In the genomic region with DNA sequence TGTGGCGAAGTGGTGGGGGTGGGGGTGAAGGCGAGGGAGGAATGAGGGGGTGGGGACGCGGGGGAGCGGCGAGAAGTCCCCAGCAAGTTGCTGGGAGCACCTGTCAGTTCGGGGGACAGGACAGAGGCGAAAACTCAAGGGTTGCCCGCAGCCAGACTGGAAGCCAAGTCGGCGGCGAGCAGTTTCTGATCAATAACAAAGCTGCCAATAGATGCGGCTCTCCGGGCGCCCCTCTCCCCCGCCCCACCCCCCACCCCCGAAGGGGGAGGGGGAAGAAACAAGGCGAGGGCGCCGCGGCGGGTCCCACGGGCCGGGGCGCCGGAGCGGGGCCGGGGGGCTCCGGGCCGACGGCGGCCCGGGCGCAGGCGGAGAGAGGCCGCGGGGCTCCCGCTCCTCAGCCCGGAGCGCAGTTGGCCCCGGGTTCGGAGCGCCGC, we compare ENCODE assay signal across 8 cellular contexts. TPM values are rescaled to one million over a fixed set of nuclear protein-coding genes. Genes with fewer than 3 reads are reported as not detected.
A peak's percentile ranks its signal among the peaks of the same experiment; 100 is the strongest.
DNase-seq lines count a peak whose midpoint lies in the region; ATAC-seq and TF ChIP-seq lines count a peak whose summit lies in the region.

No MANE protein-coding gene starts in this region.

- DNase-seq in CD8-positive, alpha-beta T cell: no peak
- no peak for DNase-seq in NCI-H2171 (lab: John Stamatoyannopoulos, UW)
- DNase-seq in pons (ENCODE audit: low spot score): no peak
- DNase-seq in CD4-positive, alpha-beta memory T cell: no peak

- peaks cover 11% of the 10 kb centered on the region for H3K27me3 ChIP-seq in CD8-positive, alpha-beta T cell (ENCODE audit: insufficient read depth, low read length)
- H3K27me3 ChIP-seq in HUES6 (ENCODE audit: control insufficient read depth, insufficient read depth, low read length) (peaks cover 18% of the 10 kb centered on the region), mucosa of rectum (ENCODE audit: control insufficient read depth in 2 of 2, insufficient read depth in 2 of 2, low read length in 2 of 2) (no peaks in the 10 kb centered on the region)
- peaks cover 9% of the 10 kb centered on the region for H3K27me3 ChIP-seq in CD4-positive, alpha-beta memory T cell (ENCODE audit: insufficient read depth, low read length)

- no peaks in the 10 kb centered on the region for H3K36me3 ChIP-seq in CD8-positive, alpha-beta T cell (ENCODE audit: insufficient read depth, low read length)
- H3K36me3 ChIP-seq in HUES6 (ENCODE audit: control insufficient read depth, insufficient read depth, low read length) (no peaks in the 10 kb centered on the region), mucosa of rectum (ENCODE audit: control insufficient read depth in 2 of 2, insufficient read depth in 2 of 2, low read length in 2 of 2) (no peaks in the 10 kb centered on the region)
- H3K36me3 ChIP-seq in CD4-positive, alpha-beta memory T cell (ENCODE audit: insufficient read depth, low read length): no peaks in the 10 kb centered on the region

- CTCF ChIA-PET in CD8-positive, alpha-beta T cell (lab: Charles Lee): no interaction called here
- CTCF ChIA-PET in CD4-positive, alpha-beta memory T cell (lab: Charles Lee; ENCODE audit: partially characterized antibody): no interaction called here

- intact Hi-C loops in CD8-positive, alpha-beta T cell (cut with DNase I, micrococcal nuclease): no loop called here
- intact Hi-C loops in dendritic cell treated with granulocyte-macrophage colony-stimulating factor and Interleukin-4, amounts not matched to agents 40 ng/mL and 50 ng/mL, for 4 days (cut with micrococcal nuclease): loop anchor here (5.0 kb wide), 2 partner anchors 34 to 71 kb away; no protein-coding TSS in a partner anchor
- intact Hi-C loops in CD4-positive, alpha-beta memory T cell (cut with micrococcal nuclease): no loop called here

- no peaks in the 10 kb centered on the region for H3K36me3 Mint-ChIP-seq in CD8-positive, alpha-beta T cell
- peaks cover 36% of the 10 kb centered on the region for H3K36me3 Mint-ChIP-seq in dendritic cell treated with granulocyte-macrophage colony-stimulating factor and Interleukin-4, amounts not matched to agents 40 ng/mL and 50 ng/mL, for 4 days (ENCODE audit: low read depth)
- H3K36me3 Mint-ChIP-seq in CD4-positive, alpha-beta memory T cell: no peaks in the 10 kb centered on the region

- no peak overlapping the region for H3K27ac Mint-ChIP-seq in CD8-positive, alpha-beta T cell
- H3K27ac Mint-ChIP-seq in dendritic cell treated with granulocyte-macrophage colony-stimulating factor and Interleukin-4, amounts not matched to agents 40 ng/mL and 50 ng/mL, for 4 days: peak overlapping the region; percentile 96
- no peak overlapping the region for H3K27ac Mint-ChIP-seq in CD4-positive, alpha-beta memory T cell

- H3K9me3 ChIP-seq in CD8-positive, alpha-beta T cell (ENCODE audit: low read length): no peaks in the 10 kb centered on the region
- H3K9me3 ChIP-seq in HUES6 (ENCODE audit: control insufficient read depth, insufficient read depth, low read depth, low read length): no peaks in the 10 kb centered on the region
- no peaks in the 10 kb centered on the region for H3K9me3 ChIP-seq in mucosa of rectum (ENCODE audit: control insufficient read depth in 2 of 2, low read length in 2 of 2)
- H3K9me3 ChIP-seq in CD4-positive, alpha-beta memory T cell (ENCODE audit: control insufficient read depth in 1 of 2, low read length in 2 of 2): no peaks in the 10 kb centered on the region

- H3K4me3 Mint-ChIP-seq in CD8-positive, alpha-beta T cell: peak overlapping the region; percentile 26
- H3K4me3 Mint-ChIP-seq in dendritic cell treated with granulocyte-macrophage colony-stimulating factor and Interleukin-4, amounts not matched to agents 40 ng/mL and 50 ng/mL, for 4 days: peak overlapping the region; percentile 79
- peak overlapping the region in 2 of 8 donors; percentile 12 to 34 for H3K4me3 Mint-ChIP-seq in CD4-positive, alpha-beta memory T cell

- H3K9me3 Mint-ChIP-seq in CD8-positive, alpha-beta T cell: peaks cover 6% of the 10 kb centered on the region
- no peaks in the 10 kb centered on the region for H3K9me3 Mint-ChIP-seq in dendritic cell treated with granulocyte-macrophage colony-stimulating factor and Interleukin-4, amounts not matched to agents 40 ng/mL and 50 ng/mL, for 4 days
- peaks cover 3 to 31% (median 7%) of the 10 kb centered on the region in 8 donors for H3K9me3 Mint-ChIP-seq in CD4-positive, alpha-beta memory T cell

- no peaks in the 10 kb centered on the region for H3K4me1 ChIP-seq in CD8-positive, alpha-beta T cell (ENCODE audit: insufficient read depth, low read length)
- H3K4me1 ChIP-seq in HUES6 (ENCODE audit: control insufficient read depth, insufficient read depth, low read length) (peaks cover 10% of the 10 kb centered on the region), mucosa of rectum (ENCODE audit: control insufficient read depth in 2 of 2, insufficient read depth in 2 of 2, low read length in 2 of 2) (peaks cover 5 to 8% of the 10 kb centered on the region in 2 donors)
- no peaks in the 10 kb centered on the region for H3K4me1 ChIP-seq in CD4-positive, alpha-beta memory T cell (ENCODE audit: insufficient read depth, low read length)

- H3K27me3 Mint-ChIP-seq in CD8-positive, alpha-beta T cell (ENCODE audit: low read depth): peaks cover 51% of the 10 kb centered on the region
- H3K27me3 Mint-ChIP-seq in dendritic cell treated with granulocyte-macrophage colony-stimulating factor and Interleukin-4, amounts not matched to agents 40 ng/mL and 50 ng/mL, for 4 days: no peaks in the 10 kb centered on the region
- H3K27me3 Mint-ChIP-seq in CD4-positive, alpha-beta memory T cell: peaks cover 27 to 44% of the 10 kb centered on the region in 2 donors

- H3K27ac ChIP-seq in CD8-positive, alpha-beta T cell (ENCODE audit: low read depth, low read length): no peak overlapping the region
- H3K27ac ChIP-seq in HUES6 (ENCODE audit: low read depth, low read length): no peak overlapping the region
- H3K27ac ChIP-seq in mucosa of rectum (ENCODE audit: low read depth in 2 of 2, low read length in 2 of 2): peak overlapping the region; percentile 53 to 58
- H3K27ac ChIP-seq in CD4-positive, alpha-beta memory T cell (ENCODE audit: low read depth, low read length): no peak overlapping the region

- ATAC-seq in CD8-positive, alpha-beta T cell: no peak
- no peak for ATAC-seq in GM19328 (IDR thresholded peaks at IDR 0.05; ENCODE audit: unreplicated experiment)

- no peak for TF ChIP-seq CTCF in CD8-positive, alpha-beta T cell (IDR thresholded peaks at IDR 0.05)

- H3K9ac ChIP-seq in HUES6 (ENCODE audit: low read length) (peak overlapping the region; percentile 82), mucosa of rectum (ENCODE audit: low read depth in 1 of 2, low read length in 2 of 2) (peak overlapping the region; percentile 61 to 62)

- H3K4me3 ChIP-seq in CD8-positive, alpha-beta T cell (ENCODE audit: low read depth, low read length): no peak overlapping the region
- H3K4me3 ChIP-seq in HUES6 (ENCODE audit: low read depth, low read length): peak overlapping the region; percentile 70
- H3K4me3 ChIP-seq in mucosa of rectum (ENCODE audit: low read length in 2 of 2): peak overlapping the region; percentile 69 to 81
- no peak overlapping the region for H3K4me3 ChIP-seq in CD4-positive, alpha-beta memory T cell (ENCODE audit: low read length in 2 of 2)

- POLR2A ChIA-PET in CD8-positive, alpha-beta T cell (lab: Charles Lee): no interaction called here
- POLR2A ChIA-PET in CD4-positive, alpha-beta memory T cell (lab: Charles Lee; ENCODE audit: partially characterized antibody): no interaction called here

- H3K4me1 Mint-ChIP-seq in CD8-positive, alpha-beta T cell (ENCODE audit: low read depth): peaks cover 12% of the 10 kb centered on the region
- peaks cover 42% of the 10 kb centered on the region for H3K4me1 Mint-ChIP-seq in dendritic cell treated with granulocyte-macrophage colony-stimulating factor and Interleukin-4, amounts not matched to agents 40 ng/mL and 50 ng/mL, for 4 days (ENCODE audit: low read depth)
- H3K4me1 Mint-ChIP-seq in CD4-positive, alpha-beta memory T cell: peaks cover 4 to 8% (median 7%) of the 10 kb centered on the region in 4 donors

RNA-seq across cellular contexts. Expression of gene PDGFC, which starts 0.4 kb away (rescaled TPM):
- total RNA-seq in CD8-positive, alpha-beta T cell: not detected
- under 1 TPM in 1 of 2 experiments, not detected in 1; 0.29 TPM for total RNA-seq in CD4-positive, alpha-beta memory T cell
- polyA plus RNA-seq in CD4-positive, alpha-beta memory T cell: not detected

Comparison
In these comparisons a context has a peak if more than half of its experiments do, and no peak if none do; other contexts are left out.
1. H3K27ac ChIP-seq: peak in mucosa of rectum (2 of 2); none in CD8-positive, alpha-beta T cell (single experiment), HUES6 (single experiment) and CD4-positive, alpha-beta memory T cell (single experiment).
2. H3K4me3 ChIP-seq: peak in HUES6 (single experiment) and mucosa of rectum (2 of 2); none in CD8-positive, alpha-beta T cell (single experiment) and CD4-positive, alpha-beta memory T cell (0 of 2).